In the genomic region with DNA sequence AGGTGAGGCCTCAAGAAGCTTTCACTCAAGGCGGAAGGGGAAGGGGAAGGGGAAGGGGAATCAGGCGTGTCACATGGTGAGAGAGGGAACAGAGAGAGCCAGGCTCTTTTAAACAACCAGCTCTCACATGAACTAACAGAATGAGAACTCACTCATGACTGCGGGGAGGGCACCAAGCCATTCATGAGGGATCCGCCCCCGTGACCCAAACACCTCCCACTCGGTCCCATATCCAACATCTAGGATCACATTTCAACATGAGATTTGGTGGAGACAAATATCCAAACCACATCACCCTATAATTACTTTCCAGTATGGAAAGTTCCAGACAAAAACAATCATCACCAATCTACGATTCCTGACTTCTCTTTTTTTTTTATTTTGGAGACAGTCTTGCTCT, we compare ENCODE assay signal across 30 cellular contexts. TPM values are rescaled to one million over a fixed set of nuclear protein-coding genes. Genes with fewer than 3 reads are reported as not detected.
"Had no signal": no experiment of that assay in that cellular context is flagged by ENCODE, and none has a peak within 500 bp of the region (broad histone marks: within the 10 kb centered on the region; RNA-seq: fewer than 3 reads in every experiment).

No MANE protein-coding gene starts in this region.

- DNase-seq: activated CD4-positive, alpha-beta T cell treated with anti-CD3 and anti-CD28 coated beads for 1 hour; activated CD4-positive, alpha-beta T cell treated with anti-CD3 and anti-CD28 coated beads, Interleukin-2, amount 10 ng/mL, durations not matched to agents 7 days and 5 days; activated CD8-positive, alpha-beta memory T cell treated with anti-CD3 and anti-CD28 coated beads, Interleukin-2, amount 10 ng/mL, durations not matched to agents 7 days and 5 days; activated CD8-positive, alpha-beta T cell treated with anti-CD3 and anti-CD28 coated beads, Interleukin-2, amount 10 ng/mL, durations not matched to agents 7 days and 5 days; activated naive CD4-positive, alpha-beta T cell treated with Interleukin-2 at 50 U/mL for 16 hours; activated T-cell treated with anti-CD3 and anti-CD28 coated beads, Interleukin-2, amount 50 U/mL, for 48 hours; anterior cingulate cortex; caudate nucleus; endodermal cell; islet precursor cell; left ventricle myocardium inferior; mucosa of descending colon; right lobe of liver; stimulated activated CD4-positive, alpha-beta T cell treated with anti-CD3 and anti-CD28 coated beads, Interleukin-12 subunit alpha, Interleukin-12 subunit beta, amount 100 ng/mL, for 4 hours; stimulated activated CD4-positive, alpha-beta T cell treated with anti-CD3 and anti-CD28 coated beads, Interleukin-4, amount 100 ng/mL, for 1 hour; stimulated activated naive CD8-positive, alpha-beta T cell treated with anti-CD3 and anti-CD28 coated beads, Interleukin-15, Interleukin-2, amounts not matched to agents 100 U/mL and 50 U/mL, for 24 hours; T-helper 2 cell; upper lobe of left lung had no signal

- H3K4me2 ChIP-seq: hepatocyte had no signal

- H3K27ac Mint-ChIP-seq: activated CD4-positive, alpha-beta T cell treated with anti-CD3 and anti-CD28 coated beads, Interleukin-2, amount 10 ng/mL, durations not matched to agents 7 days and 5 days; activated CD8-positive, alpha-beta memory T cell treated with anti-CD3 and anti-CD28 coated beads, Interleukin-2, amount 10 ng/mL, durations not matched to agents 7 days and 5 days; activated CD8-positive, alpha-beta T cell treated with anti-CD3 and anti-CD28 coated beads, Interleukin-2, amount 10 ng/mL, durations not matched to agents 7 days and 5 days; activated naive CD8-positive, alpha-beta T cell; activated T-helper 2 cell treated with anti-CD3 and anti-CD28 coated beads, Interferon-gamma antibody, Interleukin-2, Interleukin-4, amounts not matched to agents 10 μg/mL and 5 μg/mL and 100 μg/mL, durations not matched to agents 14 hours and 24 hours and 36 hours; brain; dendritic cell treated with granulocyte-macrophage colony-stimulating factor and Interleukin-4, amounts not matched to agents 40 ng/mL and 50 ng/mL, for 4 days; nephron; WTC11 had no signal

- H3K36me3 ChIP-seq: left ventricle myocardium inferior, right lobe of liver, upper lobe of left lung had no signal

- H3K4me1 ChIP-seq: right lobe of liver had no signal

- H3K27me3 ChIP-seq: esophagus muscularis mucosa, hepatocyte, right lobe of liver, upper lobe of left lung had no signal

- H3K4me3 Mint-ChIP-seq: activated CD4-positive, alpha-beta T cell treated with anti-CD3 and anti-CD28 coated beads, Interleukin-2, amount 10 ng/mL, durations not matched to agents 7 days and 5 days; activated CD8-positive, alpha-beta memory T cell treated with anti-CD3 and anti-CD28 coated beads, Interleukin-2, amount 10 ng/mL, durations not matched to agents 7 days and 5 days; activated CD8-positive, alpha-beta T cell treated with anti-CD3 and anti-CD28 coated beads, Interleukin-2, amount 10 ng/mL, durations not matched to agents 7 days and 5 days; activated naive CD8-positive, alpha-beta T cell; brain; dendritic cell treated with granulocyte-macrophage colony-stimulating factor and Interleukin-4, amounts not matched to agents 40 ng/mL and 50 ng/mL, for 4 days; endodermal cell; nephron; WTC11 had no signal

- H3K4me3 ChIP-seq: esophagus muscularis mucosa, hepatocyte, left ventricle myocardium inferior, mucosa of descending colon, right lobe of liver, skin epidermis, upper lobe of left lung had no signal

- H3K36me3 Mint-ChIP-seq: WTC11 had no signal

- ATAC-seq: activated CD8-positive, alpha-beta memory T cell treated with anti-CD3 and anti-CD28 coated beads, Interleukin-2, amount 10 ng/mL, durations not matched to agents 7 days and 5 days; activated CD8-positive, alpha-beta T cell treated with anti-CD3 and anti-CD28 coated beads, Interleukin-2, amount 10 ng/mL, durations not matched to agents 7 days and 5 days; mucosa of descending colon; right lobe of liver; stimulated activated naive CD8-positive, alpha-beta T cell treated with anti-CD3 and anti-CD28 coated beads, Interleukin-15, Interleukin-2, amounts not matched to agents 100 U/mL and 50 U/mL, for 24 hours; WTC11 had no signal

- H3K9me3 ChIP-seq: esophagus muscularis mucosa, mucosa of descending colon, right lobe of liver, upper lobe of left lung had no signal

- H2AFZ ChIP-seq: hepatocyte had no signal

- H3K27me3 Mint-ChIP-seq: activated CD8-positive, alpha-beta memory T cell treated with anti-CD3 and anti-CD28 coated beads, Interleukin-2, amount 10 ng/mL, durations not matched to agents 7 days and 5 days; activated naive CD8-positive, alpha-beta T cell; brain; dendritic cell treated with granulocyte-macrophage colony-stimulating factor and Interleukin-4, amounts not matched to agents 40 ng/mL and 50 ng/mL, for 4 days had no signal

- H3K27ac ChIP-seq: esophagus muscularis mucosa, hepatocyte, left ventricle myocardium inferior, right lobe of liver, skin epidermis had no signal

RNA-seq across cellular contexts. Expression of gene CCL26, which starts 56.1 kb away (rescaled TPM):
- total RNA-seq: activated CD4-positive, alpha-beta T cell treated with anti-CD3 and anti-CD28 coated beads, Interleukin-2, amount 10 ng/mL, durations not matched to agents 7 days and 5 days; activated CD8-positive, alpha-beta memory T cell treated with anti-CD3 and anti-CD28 coated beads, Interleukin-2, amount 10 ng/mL, durations not matched to agents 7 days and 5 days; activated CD8-positive, alpha-beta T cell treated with anti-CD3 and anti-CD28 coated beads, Interleukin-2, amount 10 ng/mL, durations not matched to agents 7 days and 5 days; frontal cortex; lung microvascular endothelial cell; osteocyte; right lobe of liver had no signal
